ENCODE assay signal across 9 cellular contexts in the genomic region with DNA sequence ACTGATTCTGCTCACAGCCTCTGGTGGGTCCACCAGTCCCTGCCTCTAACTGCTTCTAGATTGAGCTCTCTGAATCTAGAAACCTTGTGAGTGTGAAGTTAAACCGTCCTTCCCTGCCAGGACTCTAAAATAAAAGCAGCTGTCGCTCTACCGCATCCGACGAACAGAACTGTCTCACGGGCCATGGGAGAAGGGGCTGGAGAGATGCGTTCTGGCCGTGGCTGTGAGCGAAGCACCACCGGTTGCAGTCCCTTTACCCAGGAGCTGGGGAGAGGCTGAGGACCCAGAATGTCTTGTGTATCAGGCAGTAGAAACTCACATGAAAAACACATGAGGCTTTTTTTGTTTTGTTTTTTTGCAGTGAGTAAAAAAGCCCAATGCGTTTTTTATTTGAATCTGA.
"Had no signal": no experiment of that assay in that cellular context is flagged by ENCODE, and none has a peak within 500 bp of the region (broad histone marks: within the 10 kb centered on the region; RNA-seq: fewer than 3 reads in every experiment).

No MANE protein-coding gene starts in this region.

- H3K27ac ChIP-seq: GM23248, HL-60 had no signal

- H3K9me3 ChIP-seq: HAP-1 had no signal

- H3K4me1 ChIP-seq: HAP-1 had no signal

- H3K27ac Mint-ChIP-seq: HFFc6 had no signal

- H2AFZ ChIP-seq: GM23248 had no signal

- ATAC-seq: HCT116, HepG2 had no signal

- H3K4me3 ChIP-seq: GM23248, HAP-1 had no signal

- H3K9ac ChIP-seq: GM23248 had no signal

- DNase-seq: GM23248, GOT3, H7, HFFc6, IMR-90 had no signal

- H3K36me3 ChIP-seq: HAP-1 had no signal

- H3K4me3 Mint-ChIP-seq: HFFc6 had no signal
